ENCODE assay signal across 1 cellular context in genomic region chr19:14472202-14472961, GRCh38.
TF ChIP-seq lines count a peak whose summit lies in the region.

No MANE protein-coding gene starts in this region.

TF ChIP-seq in endothelial cell of umbilical vein, 7 proteins besides CTCF, POLR2A, EP300 and RAD21:
- TF ChIP-seq GATA2 (IDR thresholded peaks at IDR 0.05; ENCODE audit: insufficient read depth, insufficient read length, low read depth, low read length) (no peak), MYC (IDR thresholded peaks at IDR 0.05; ENCODE audit: low read depth, low read length) (no peak), FOS (IDR thresholded peaks at IDR 0.05; ENCODE audit: borderline replicate concordance, insufficient read depth, low read length) (no peak), EZH2 (IDR thresholded peaks at IDR 0.05; ENCODE audit: borderline replicate concordance, low read depth, low read length, severe bottlenecking) (peak; percentile 59), MAX (IDR thresholded peaks at IDR 0.05; ENCODE audit: insufficient read depth, insufficient read length) (no peak), JUN (IDR thresholded peaks at IDR 0.05; ENCODE audit: borderline replicate concordance, insufficient read depth, insufficient read length, low read depth) (no peak)
